ENCODE assay signal across 8 cellular contexts in genomic region chr18:13465476-13465875, GRCh38.
DNase-seq lines count a peak whose midpoint lies in the region; ATAC-seq lines count a peak whose summit lies in the region.

No MANE protein-coding gene starts in this region.

- H3K4me3 Mint-ChIP-seq in CD4-positive, CD25-positive, alpha-beta regulatory T cell = peak overlapping the region; percentile 91 to 95 (median 94)
- peak overlapping the region; percentile 94 for H3K4me3 Mint-ChIP-seq in activated T-helper 2 cell treated with anti-CD3 and anti-CD28 coated beads, Interferon-gamma antibody, Interleukin-2, Interleukin-4, amounts not matched to agents 10 μg/mL and 5 μg/mL and 100 μg/mL, durations not matched to agents 14 hours and 24 hours and 36 hours (ENCODE audit: low read depth)

- no peaks in the 10 kb centered on the region for H3K9me3 ChIP-seq in CD4-positive, CD25-positive, alpha-beta regulatory T cell (ENCODE audit: control insufficient read depth in 2 of 2, low read length in 2 of 2)

- intact Hi-C loops in activated T-helper 2 cell treated with anti-CD3 and anti-CD28 coated beads, Interferon-gamma antibody, Interleukin-2, Interleukin-4, amounts not matched to agents 10 μg/mL and 5 μg/mL and 100 μg/mL, durations not matched to agents 14 hours and 24 hours and 36 hours (cut with micrococcal nuclease) = loop anchor here (2.0 kb wide), 2 partner anchors 27 to 89 kb away; no protein-coding TSS in a partner anchor

- peaks cover 10% of the 10 kb centered on the region for H3K36me3 ChIP-seq in CD4-positive, CD25-positive, alpha-beta regulatory T cell (ENCODE audit: control insufficient read depth, insufficient read depth, low read length)

- H3K27me3 Mint-ChIP-seq in CD4-positive, CD25-positive, alpha-beta regulatory T cell = no peaks in the 10 kb centered on the region
- no peaks in the 10 kb centered on the region for H3K27me3 Mint-ChIP-seq in activated T-helper 2 cell treated with anti-CD3 and anti-CD28 coated beads, Interferon-gamma antibody, Interleukin-2, Interleukin-4, amounts not matched to agents 10 μg/mL and 5 μg/mL and 100 μg/mL, durations not matched to agents 14 hours and 24 hours and 36 hours (ENCODE audit: low read depth)

- H3K27me3 ChIP-seq in CD4-positive, CD25-positive, alpha-beta regulatory T cell (ENCODE audit: control insufficient read depth, insufficient read depth, low read length) = no peaks in the 10 kb centered on the region

- H3K4me1 Mint-ChIP-seq in CD4-positive, CD25-positive, alpha-beta regulatory T cell = peaks cover 45 to 90% (median 76%) of the 10 kb centered on the region in 4 donors
- peaks cover 41% of the 10 kb centered on the region for H3K4me1 Mint-ChIP-seq in activated T-helper 2 cell treated with anti-CD3 and anti-CD28 coated beads, Interferon-gamma antibody, Interleukin-2, Interleukin-4, amounts not matched to agents 10 μg/mL and 5 μg/mL and 100 μg/mL, durations not matched to agents 14 hours and 24 hours and 36 hours (ENCODE audit: low read depth)

- H3K9me3 Mint-ChIP-seq in CD4-positive, CD25-positive, alpha-beta regulatory T cell = peaks cover 0 to 11% (median 4%) of the 10 kb centered on the region in 7 donors
- peaks cover 18% of the 10 kb centered on the region for H3K9me3 Mint-ChIP-seq in activated T-helper 2 cell treated with anti-CD3 and anti-CD28 coated beads, Interferon-gamma antibody, Interleukin-2, Interleukin-4, amounts not matched to agents 10 μg/mL and 5 μg/mL and 100 μg/mL, durations not matched to agents 14 hours and 24 hours and 36 hours

- peak overlapping the region; percentile 70 for H3K27ac ChIP-seq in CD4-positive, CD25-positive, alpha-beta regulatory T cell (ENCODE audit: insufficient read depth, low read length, poor library complexity, severe bottlenecking)

- H3K4me3 ChIP-seq in CD4-positive, CD25-positive, alpha-beta regulatory T cell (ENCODE audit: low read depth, low read length) = peak overlapping the region; percentile 86

- H3K4me1 ChIP-seq in CD4-positive, CD25-positive, alpha-beta regulatory T cell (ENCODE audit: control insufficient read depth, insufficient read depth, low read length, poor library complexity, severe bottlenecking) = peaks cover 60% of the 10 kb centered on the region

- ATAC-seq in CD4-positive, CD25-positive, alpha-beta regulatory T cell (ENCODE audit: low read depth in 2 of 2) = no peak
- ATAC-seq in HG02588 (IDR thresholded peaks at IDR 0.05; ENCODE audit: unreplicated experiment) (peak; percentile 13), GM19324 (IDR thresholded peaks at IDR 0.05; ENCODE audit: low FRiP score, unreplicated experiment) (no peak)

- no peak for DNase-seq in CD4-positive, CD25-positive, alpha-beta regulatory T cell
- DNase-seq in activated T-helper 2 cell treated with anti-CD3 and anti-CD28 coated beads, Interferon-gamma antibody, Interleukin-2, Interleukin-4, amounts not matched to agents 10 μg/mL and 5 μg/mL and 100 μg/mL, durations not matched to agents 14 hours and 24 hours and 36 hours (ENCODE audit: low spot score) = no peak
- DNase-seq in medulla oblongata (ENCODE audit: extremely low spot score) (peak; percentile 49), DMS53 (lab: John Stamatoyannopoulos, UW) (no peak), NCI-H1417 treated with DMSO at 0.1 percent for 48 hours (lab: John Stamatoyannopoulos, UW) (no peak)
- no peak for DNase-seq in stimulated activated CD4-positive, alpha-beta T cell treated with anti-CD3 and anti-CD28 coated beads, Interleukin-2, amount 100 ng/mL, for 24 hours

- peak overlapping the region; percentile 89 to 96 (median 92) for H3K27ac Mint-ChIP-seq in CD4-positive, CD25-positive, alpha-beta regulatory T cell
- H3K27ac Mint-ChIP-seq in activated T-helper 2 cell treated with anti-CD3 and anti-CD28 coated beads, Interferon-gamma antibody, Interleukin-2, Interleukin-4, amounts not matched to agents 10 μg/mL and 5 μg/mL and 100 μg/mL, durations not matched to agents 14 hours and 24 hours and 36 hours = peak overlapping the region; percentile 92

- peaks cover 24% of the 10 kb centered on the region for H3K36me3 Mint-ChIP-seq in CD4-positive, CD25-positive, alpha-beta regulatory T cell
- H3K36me3 Mint-ChIP-seq in activated T-helper 2 cell treated with anti-CD3 and anti-CD28 coated beads, Interferon-gamma antibody, Interleukin-2, Interleukin-4, amounts not matched to agents 10 μg/mL and 5 μg/mL and 100 μg/mL, durations not matched to agents 14 hours and 24 hours and 36 hours (ENCODE audit: low read depth) = peaks cover 40% of the 10 kb centered on the region
